12 cellular contexts compared by ENCODE assay signal in the genomic region with DNA sequence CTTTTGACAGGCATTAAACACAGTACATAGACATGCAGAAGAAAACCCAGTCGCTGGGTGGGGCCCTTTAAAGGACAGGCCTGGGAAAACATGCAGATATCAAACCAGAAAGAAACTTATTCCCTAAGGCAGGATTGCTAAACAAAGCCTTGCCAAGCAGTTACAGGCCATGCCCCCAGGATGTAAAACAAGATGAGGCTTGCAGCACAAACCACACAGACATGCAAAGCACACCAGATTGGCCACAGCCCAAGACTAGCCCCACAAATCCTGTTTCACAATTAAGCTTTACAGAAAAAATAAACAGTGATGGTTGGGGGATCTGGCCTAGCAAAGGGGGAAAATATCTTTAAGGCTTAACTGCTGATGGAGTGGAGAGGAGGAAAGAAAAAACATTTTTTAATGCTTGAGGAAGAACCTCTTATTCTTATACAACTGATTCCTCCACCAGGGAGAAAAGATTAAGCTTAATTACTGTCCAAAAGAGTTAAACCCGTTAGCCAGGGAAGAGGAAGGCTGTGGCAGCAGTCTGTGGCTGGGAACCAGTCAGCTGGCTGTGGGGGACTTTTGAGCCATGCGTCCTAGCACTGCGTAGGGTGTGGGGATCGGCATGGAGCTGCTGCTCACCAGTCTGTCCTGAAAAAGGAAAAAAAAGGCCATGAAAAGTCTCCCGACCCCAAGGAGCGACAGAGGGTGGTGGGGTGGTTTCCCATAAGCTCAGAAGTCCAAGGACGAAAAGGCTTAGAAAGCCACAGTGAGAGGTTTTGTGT. TPM values are rescaled to one million over a fixed set of nuclear protein-coding genes. Genes with fewer than 3 reads are reported as not detected.
DNase-seq lines count a peak whose midpoint lies in the region; ATAC-seq, FAIRE-seq and TF ChIP-seq lines count a peak whose summit lies in the region.
"Had no signal": no experiment of that assay in that cellular context is flagged by ENCODE, and none has a peak within 500 bp of the region (broad histone marks: within the 10 kb centered on the region; RNA-seq: fewer than 3 reads in every experiment).

No MANE protein-coding gene starts in this region.

- FAIRE-seq in GM12892 (lab: Jason Lieb, UNC), result peak; percentile 76
- FAIRE-seq: pancreas had no signal

- intact Hi-C loops in head of caudate nucleus (cut with DNase I), result no loop called here

- H3K4me1 ChIP-seq in SJCRH30, result peaks cover 28% of the 10 kb centered on the region
- H3K4me1 ChIP-seq: pancreas, Peyer's patch, uterus had no signal

- peak; percentile 54 for ATAC-seq in HG02840 (IDR thresholded peaks at IDR 0.05; ENCODE audit: low FRiP score, unreplicated experiment)
- ATAC-seq in memory B cell (ENCODE audit: low read depth), result peak; percentile 65
- no peak for ATAC-seq in left lobe of liver
- ATAC-seq: pancreas had no signal

- H3K4me3 ChIP-seq in SJCRH30, result peak overlapping the region; percentile 54
- H3K4me3 ChIP-seq: pancreas, Peyer's patch, uterus had no signal

- peaks cover 17% of the 10 kb centered on the region for H3K4me1 Mint-ChIP-seq in memory B cell
- H3K4me1 Mint-ChIP-seq: central memory CD8-positive, alpha-beta T cell had no signal

- no peaks in the 10 kb centered on the region for H3K27me3 Mint-ChIP-seq in memory B cell
- H3K27me3 Mint-ChIP-seq: central memory CD8-positive, alpha-beta T cell had no signal

- peak overlapping the region; percentile 94 for H3K27ac ChIP-seq in SJCRH30
- H3K27ac ChIP-seq: pancreas, uterus had no signal

- no peaks in the 10 kb centered on the region for H3K27me3 ChIP-seq in SJCRH30
- H3K27me3 ChIP-seq: pancreas, Peyer's patch, uterus had no signal

- H3K4me3 Mint-ChIP-seq in memory B cell, result peak overlapping the region; percentile 69
- H3K4me3 Mint-ChIP-seq: central memory CD8-positive, alpha-beta T cell had no signal

- peaks cover 5% of the 10 kb centered on the region for H3K9me3 Mint-ChIP-seq in memory B cell
- H3K9me3 Mint-ChIP-seq: central memory CD8-positive, alpha-beta T cell had no signal

- DNase-seq in GM12892 (ENCODE audit: insufficient read length) (no peak), SJCRH30 (peak; percentile 97 to 98), memory B cell (ENCODE audit: low spot score in 2 of 2) (no peak), left lobe of liver (ENCODE audit: low spot score) (no peak), AG08396 (ENCODE audit: low spot score) (no peak), head of caudate nucleus (no peak), HK-2 (ENCODE audit: unreplicated experiment) (no peak)
- DNase-seq: pancreas, uterus had no signal

- H3K36me3 ChIP-seq in SJCRH30, result peaks cover 6% of the 10 kb centered on the region; the same call in 1 of the 2 replicates
- H3K36me3 ChIP-seq: pancreas, Peyer's patch, uterus had no signal

- H3K9me3 ChIP-seq in SJCRH30 (replicated peaks), result 0 out of 2 replicates have a peak, but pooled peaks cover 3% of the 10 kb centered on the region
- H3K9me3 ChIP-seq: pancreas, Peyer's patch, uterus had no signal

- peaks cover 10% of the 10 kb centered on the region for H3K36me3 Mint-ChIP-seq in memory B cell

- no peak for TF ChIP-seq POLR2A in GM12892 (IDR thresholded peaks at IDR 0.05; ENCODE audit: low read depth, low read length)

- H3K27ac Mint-ChIP-seq in memory B cell, result peak overlapping the region; percentile 91

RNA-seq across cellular contexts. Expression of a gene that starts 28.4 kb away (rescaled TPM):
- 2.6 TPM for polyA plus RNA-seq in GM12892 (2012; ENCODE audit: missing spikeins)
- total RNA-seq in SJCRH30 (2014; rRNA removed; shearing (Covaris generic)), result 6.1 and 7.3 TPM in 2 replicates
- 0.10 TPM for total RNA-seq in left lobe of liver

Comparison
In these comparisons a context has a peak if more than half of its experiments do, and no peak if none do; other contexts are left out.
1. DNase-seq: peak in SJCRH30 (2 of 2); none in GM12892 (single experiment), memory B cell (0 of 2), left lobe of liver (single experiment), AG08396 (single experiment), head of caudate nucleus (0 of 42) and HK-2 (single experiment).